In genomic region chr3:123201223-123201556, GRCh38 we compare ENCODE assay signal across 8 cellular contexts. TPM values are rescaled to one million over a fixed set of nuclear protein-coding genes. Genes with fewer than 3 reads are reported as not detected.
DNase-seq lines count a peak whose midpoint lies in the region; ATAC-seq and TF ChIP-seq lines count a peak whose summit lies in the region.

No MANE protein-coding gene starts in this region.

- no peak overlapping the region for H4K8ac ChIP-seq in neuronal stem cell (ENCODE audit: low read depth, low read length)

- H3K9me3 Mint-ChIP-seq in CD8-positive, alpha-beta T cell: peaks cover 11% of the 10 kb centered on the region
- peaks cover 21% of the 10 kb centered on the region for H3K9me3 Mint-ChIP-seq in endodermal cell

- no peak overlapping the region for H3K23ac ChIP-seq in neuronal stem cell (ENCODE audit: low read depth, low read length, poor library complexity)

- H3K4me2 ChIP-seq in OCI-LY3 (ENCODE audit: low read length): peak overlapping the region; percentile 94
- H3K4me2 ChIP-seq in neuronal stem cell (ENCODE audit: insufficient read depth, low read length, poor library complexity, severe bottlenecking): peak overlapping the region; percentile 64

- no peaks in the 10 kb centered on the region for H3K9me3 ChIP-seq in CD8-positive, alpha-beta T cell (ENCODE audit: low read length)
- H3K9me3 ChIP-seq in OCI-LY3 (ENCODE audit: insufficient read depth, low read length) (no peaks in the 10 kb centered on the region), endodermal cell (ENCODE audit: control insufficient read depth, low read length) (peaks cover 16% of the 10 kb centered on the region), neuronal stem cell (replicated peaks in 1 of 2; ENCODE audit: control insufficient read depth in 2 of 2, insufficient read depth in 1 of 2, low read depth in 1 of 2, low read length in 2 of 2) (peaks cover 0 to 7% of the 10 kb centered on the region in 2 donors)

- ATAC-seq in CD8-positive, alpha-beta T cell: no peak
- no peak for ATAC-seq in GM21447 (IDR thresholded peaks at IDR 0.05; ENCODE audit: unreplicated experiment)

- peaks cover 2% of the 10 kb centered on the region for H3K36me3 Mint-ChIP-seq in CD8-positive, alpha-beta T cell
- H3K36me3 Mint-ChIP-seq in endodermal cell (ENCODE audit: low read depth): peaks cover 2% of the 10 kb centered on the region

- no peak overlapping the region for H3K4ac ChIP-seq in neuronal stem cell (ENCODE audit: low read length)

- H3K27ac ChIP-seq in CD8-positive, alpha-beta T cell (ENCODE audit: low read depth, low read length): peak overlapping the region; percentile 95
- H3K27ac ChIP-seq in OCI-LY3 (ENCODE audit: low read length) (peak overlapping the region; percentile 58), endodermal cell (ENCODE audit: low read depth, low read length) (peak overlapping the region; percentile 78), neuronal stem cell (replicated peaks; ENCODE audit: low read length) (no peak overlapping the region)

- H3K27me3 Mint-ChIP-seq in CD8-positive, alpha-beta T cell (ENCODE audit: low read depth): no peaks in the 10 kb centered on the region
- no peaks in the 10 kb centered on the region for H3K27me3 Mint-ChIP-seq in endodermal cell (ENCODE audit: insufficient read depth)

- peak overlapping the region; percentile 79 for H3K9ac ChIP-seq in OCI-LY3 (ENCODE audit: low read length)
- H3K9ac ChIP-seq in endodermal cell (ENCODE audit: extremely low read depth, low read length, poor library complexity, severe bottlenecking): peak overlapping the region; percentile 3
- peak overlapping the region; percentile 75 for H3K9ac ChIP-seq in neuronal stem cell (ENCODE audit: low read depth, low read length, poor library complexity)

- no peak overlapping the region for H2BK15ac ChIP-seq in neuronal stem cell (ENCODE audit: low read length)

- no peak for DNase-seq in CD8-positive, alpha-beta T cell
- DNase-seq in endodermal cell (no peak), neuronal stem cell (ENCODE audit: low spot score) (no peak), midbrain (lab: John Stamatoyannopoulos, UW) (no peak), NK-92 (lab: John Stamatoyannopoulos, UW; ENCODE audit: unreplicated experiment) (no peak), kidney tubule cell (ENCODE audit: low spot score) (no peak)

- no peaks in the 10 kb centered on the region for H3K36me3 ChIP-seq in CD8-positive, alpha-beta T cell (ENCODE audit: insufficient read depth, low read length)
- H3K36me3 ChIP-seq in OCI-LY3 (replicated peaks; ENCODE audit: low read depth, low read length) (no peaks in the 10 kb centered on the region), endodermal cell (ENCODE audit: control insufficient read depth, insufficient read depth, low read length) (peaks cover 3% of the 10 kb centered on the region), neuronal stem cell (replicated peaks in 1 of 2; ENCODE audit: control insufficient read depth in 2 of 2, insufficient read depth in 2 of 2, low read length in 2 of 2) (peaks cover 0 to 3% of the 10 kb centered on the region in 2 donors)

- H2BK120ac ChIP-seq in neuronal stem cell (ENCODE audit: low read depth, low read length): no peak overlapping the region

- TF ChIP-seq CTCF in CD8-positive, alpha-beta T cell (IDR thresholded peaks at IDR 0.05): no peak
- TF ChIP-seq CTCF in OCI-LY3 (IDR thresholded peaks at IDR 0.05; ENCODE audit: low read depth, low read length) (no peak), endodermal cell (conservative IDR thresholded peaks at IDR 0.05) (no peak)

- H3K27me3 ChIP-seq in CD8-positive, alpha-beta T cell (ENCODE audit: insufficient read depth, low read length): no peaks in the 10 kb centered on the region
- no peaks in the 10 kb centered on the region for H3K27me3 ChIP-seq in OCI-LY3 (ENCODE audit: low read depth, low read length)
- H3K27me3 ChIP-seq in endodermal cell (ENCODE audit: control insufficient read depth, insufficient read depth, low read length, poor library complexity, severe bottlenecking): no peaks in the 10 kb centered on the region
- no peaks in the 10 kb centered on the region for H3K27me3 ChIP-seq in neuronal stem cell (ENCODE audit: control insufficient read depth in 3 of 3, insufficient read depth in 3 of 3, low read depth in 1 of 3, low read length in 3 of 3)

- no peak overlapping the region for H2AK5ac ChIP-seq in neuronal stem cell (ENCODE audit: low read depth, low read length)

- POLR2A ChIA-PET in CD8-positive, alpha-beta T cell (lab: Charles Lee): interaction anchor here (1.4 to 1.8 kb wide), 2 partner anchors 10 to 407 kb away, joined by 5 read pairs; partner anchors contain the start of gene HSPBAP1

- CTCF ChIA-PET in CD8-positive, alpha-beta T cell (lab: Charles Lee): no interaction called here

- H2BK12ac ChIP-seq in neuronal stem cell (ENCODE audit: low read length): no peak overlapping the region

- peaks cover 26% of the 10 kb centered on the region for H3K4me1 Mint-ChIP-seq in CD8-positive, alpha-beta T cell (ENCODE audit: low read depth)
- H3K4me1 Mint-ChIP-seq in endodermal cell: peaks cover 14% of the 10 kb centered on the region

- peak overlapping the region; percentile 98 for H3K27ac Mint-ChIP-seq in CD8-positive, alpha-beta T cell
- H3K27ac Mint-ChIP-seq in endodermal cell: peak overlapping the region; percentile 88

- 12 to 25% methylated on average over 4 to 6 of the region's 6 CpGs for WGBS in endodermal cell (ENCODE audit: insufficient coverage in 1 of 2, insufficient read length in 1 of 2), 2 experiments
- WGBS in neuronal stem cell (ENCODE audit: extremely low coverage in 2 of 2, insufficient read length in 2 of 2, insufficient replicate concordance in 1 of 2), 2 donors: no CpG with 5 or more reads among the region's 6 CpGs

- H3K4me3 ChIP-seq in CD8-positive, alpha-beta T cell (ENCODE audit: low read depth, low read length): peak overlapping the region; percentile 78
- H3K4me3 ChIP-seq in OCI-LY3 (ENCODE audit: low read length) (peak overlapping the region; percentile 98), endodermal cell (ENCODE audit: low read length) (peak overlapping the region; percentile 96), neuronal stem cell (ENCODE audit: low read length in 2 of 2) (peak overlapping the region; percentile 77 to 85)

- no peaks in the 10 kb centered on the region for H4K20me1 ChIP-seq in OCI-LY3 (ENCODE audit: insufficient read depth, low read length)

- no peak overlapping the region for H4K91ac ChIP-seq in neuronal stem cell (ENCODE audit: low read depth, low read length, poor library complexity)

- peak overlapping the region; percentile 83 for H3K4me3 Mint-ChIP-seq in CD8-positive, alpha-beta T cell
- peak overlapping the region; percentile 92 for H3K4me3 Mint-ChIP-seq in endodermal cell

- H2AFZ ChIP-seq in OCI-LY3 (ENCODE audit: low read depth, low read length) (peak overlapping the region; percentile 83), neuronal stem cell (ENCODE audit: low read length) (peak overlapping the region; percentile 96)

- peaks cover 18% of the 10 kb centered on the region for H3K4me1 ChIP-seq in CD8-positive, alpha-beta T cell (ENCODE audit: insufficient read depth, low read length)
- H3K4me1 ChIP-seq in OCI-LY3 (ENCODE audit: low read length): peaks cover 11% of the 10 kb centered on the region
- no peaks in the 10 kb centered on the region for H3K4me1 ChIP-seq in endodermal cell (ENCODE audit: control insufficient read depth, insufficient read depth, low read length)
- H3K4me1 ChIP-seq in neuronal stem cell (ENCODE audit: control insufficient read depth in 2 of 2, insufficient read depth in 1 of 2, low read depth in 1 of 2, low read length in 2 of 2): peaks cover 5 to 8% of the 10 kb centered on the region in 2 donors

- peaks cover 4% of the 10 kb centered on the region for H3K79me1 ChIP-seq in neuronal stem cell (ENCODE audit: low read depth, low read length)

- peak overlapping the region; percentile 1 for H3K18ac ChIP-seq in neuronal stem cell (ENCODE audit: low read length)

- no peak overlapping the region for H2BK5ac ChIP-seq in neuronal stem cell (ENCODE audit: low read length)

- peaks cover 24% of the 10 kb centered on the region for H3K79me2 ChIP-seq in OCI-LY3 (ENCODE audit: low read length)

- H3K14ac ChIP-seq in neuronal stem cell (ENCODE audit: low read length): no peak overlapping the region

- intact Hi-C loops in CD8-positive, alpha-beta T cell (cut with DNase I, micrococcal nuclease): loop anchor here (1.0 to 10.0 kb wide), 17 partner anchors 134 to 1655 kb away; partner anchors contain the start of genes DTX3L (in 2 of the 2), MIX23 (in 2 of the 2), PARP9 (in 2 of the 2) and WDR5B (in 2 of the 2)

RNA-seq across cellular contexts. Expression of gene SEC22A, which starts 0.6 kb away (rescaled TPM):
- total RNA-seq in CD8-positive, alpha-beta T cell: 1 to 10 TPM; 8.6 to 9.1 TPM
- total RNA-seq in endodermal cell: 10 to 100 TPM; 19.5 to 21.8 TPM
- 26.2 TPM for polyA plus RNA-seq in endodermal cell (2013, experiment 1 of 2)
- 23.2 TPM for polyA plus RNA-seq in endodermal cell (2013, experiment 2 of 2)
- polyA plus RNA-seq in neuronal stem cell (2013, experiment 1 of 2): 14.3 TPM
- polyA plus RNA-seq in neuronal stem cell (2013, experiment 2 of 2): 13.4 TPM

Comparison
In these comparisons a context has a peak if more than half of its experiments do, and no peak if none do; other contexts are left out.
1. H3K9ac ChIP-seq: peak in every context shown above with its lines; median percentile 79 in OCI-LY3; 75 in neuronal stem cell; 3 in endodermal cell.